1 cellular context compared by ENCODE assay signal in the genomic region with DNA sequence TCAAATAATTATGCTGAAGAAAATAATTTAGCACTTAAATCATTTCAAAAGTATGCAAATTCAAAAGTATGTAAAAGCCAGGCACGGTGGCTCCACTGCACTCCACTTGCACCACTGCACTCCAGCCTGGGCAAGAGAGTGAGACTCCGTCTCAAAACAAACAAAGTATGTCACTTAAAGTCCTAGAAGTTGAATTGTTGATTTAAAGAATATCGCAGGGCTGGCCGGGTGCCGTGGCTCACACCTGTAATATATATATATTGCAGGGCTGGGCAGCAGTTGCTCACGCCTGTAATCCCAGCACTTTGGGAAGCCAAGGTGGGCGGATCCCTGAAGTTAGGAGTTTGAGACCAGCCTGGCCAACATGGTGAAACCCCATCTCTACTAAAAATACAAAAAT.
TF ChIP-seq lines count a peak whose summit lies in the region.

No MANE protein-coding gene starts in this region.

TF ChIP-seq in HepG2, 621 proteins besides CTCF, POLR2A, EP300 and RAD21:
- no peak for TF ChIP-seq ZBTB43 (CRISPR knock-in tag; conservative IDR thresholded peaks at IDR 0.05)
- TF ChIP-seq MAZ (IDR thresholded peaks at IDR 0.05; ENCODE audit: borderline replicate concordance, low read depth, low read length) = no peak
- TF ChIP-seq MAZ (CRISPR knock-in tag; IDR thresholded peaks at IDR 0.05; ENCODE audit: low read depth) = no peak
- TF ChIP-seq ZNF121 (CRISPR knock-in tag; IDR thresholded peaks at IDR 0.05) = peak; percentile 72
- TF ChIP-seq, protein P1, sequence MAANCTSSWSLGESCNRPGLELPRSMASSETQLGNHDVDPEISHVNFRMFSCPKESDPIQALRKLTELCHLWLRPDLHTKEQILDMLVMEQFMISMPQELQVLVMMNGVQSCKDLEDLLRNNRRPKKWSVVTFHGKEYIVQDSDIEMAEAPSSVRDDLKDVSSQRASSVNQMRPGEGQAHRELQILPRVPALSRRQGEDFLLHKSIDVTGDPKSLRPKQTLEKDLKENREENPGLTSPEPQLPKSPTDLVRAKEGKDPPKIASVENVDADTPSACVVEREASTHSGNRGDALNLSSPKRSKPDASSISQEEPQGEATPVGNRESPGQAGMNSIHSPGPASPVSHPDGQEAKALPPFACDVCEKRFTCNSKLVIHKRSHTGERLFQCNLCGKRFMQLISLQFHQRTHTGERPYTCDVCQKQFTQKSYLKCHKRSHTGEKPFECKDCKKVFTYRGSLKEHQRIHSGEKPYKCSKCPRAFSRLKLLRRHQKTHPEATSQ (CRISPR knock-in tag; IDR thresholded peaks at IDR 0.05; ENCODE audit: borderline replicate concordance) = no peak
